In genomic region chr16:85767569-85767968, GRCh38 we compare ENCODE assay signal across 10 cellular contexts. TPM values are rescaled to one million over a fixed set of nuclear protein-coding genes. Genes with fewer than 3 reads are reported as not detected.
DNase-seq lines count a peak whose midpoint lies in the region; ATAC-seq and FAIRE-seq lines count a peak whose summit lies in the region.
"Had no signal": no experiment of that assay in that cellular context is flagged by ENCODE, and none has a peak within 500 bp of the region (broad histone marks: within the 10 kb centered on the region; RNA-seq: fewer than 3 reads in every experiment).

No MANE protein-coding gene starts in this region.

- 46 to 68% (median 58%) methylated on average over 7 of the region's 7 CpGs for WGBS in small intestine, 3 donors

- H3K27me3 ChIP-seq in ACC112 (ENCODE audit: insufficient read depth, low read length), result no peaks in the 10 kb centered on the region
- no peaks in the 10 kb centered on the region for H3K27me3 ChIP-seq in small intestine (ENCODE audit: control insufficient read depth in 2 of 2, insufficient read depth in 2 of 2, low read length in 2 of 2)

- no peaks in the 10 kb centered on the region for H3K36me3 ChIP-seq in ACC112 (ENCODE audit: insufficient read depth, low read length)
- H3K36me3 ChIP-seq in small intestine (ENCODE audit: control insufficient read depth in 2 of 2, insufficient read depth in 2 of 2, low read length in 2 of 2), result no peaks in the 10 kb centered on the region

- peak; percentile 95 for DNase-seq in HTR-8/SVneo (ENCODE audit: insufficient read length, low spot score)
- peak; percentile 82 for DNase-seq in amniotic epithelial cell (ENCODE audit: low read depth)
- DNase-seq in islet precursor cell, result peak; percentile 81
- DNase-seq in small intestine, result no peak
- DNase-seq in GM19240 (ENCODE audit: insufficient read length, low spot score), result no peak
- DNase-seq: C1 segment of cervical spinal cord, psoas muscle had no signal

- H3K4me1 ChIP-seq in ACC112 (ENCODE audit: control insufficient read depth, insufficient read depth, low read length, unreplicated experiment), result peaks cover 15% of the 10 kb centered on the region
- H3K4me1 ChIP-seq in small intestine (ENCODE audit: control insufficient read depth in 2 of 2, insufficient read depth in 1 of 2, low read depth in 1 of 2, low read length in 1 of 2), result no peaks in the 10 kb centered on the region
- H3K4me1 ChIP-seq: psoas muscle had no signal

- FAIRE-seq in HTR-8/SVneo (lab: Jason Lieb, UNC), result peak; percentile 93
- no peak for FAIRE-seq in small intestine (lab: Jason Lieb, UNC)

- peak overlapping the region; percentile 69 for H3K27ac ChIP-seq in ACC112 (ENCODE audit: low read depth, low read length)
- H3K27ac ChIP-seq in small intestine (ENCODE audit: low read depth in 1 of 2, low read length in 1 of 2), result no peak overlapping the region
- H3K27ac ChIP-seq: psoas muscle had no signal

- no peak overlapping the region for H3K4me3 ChIP-seq in ACC112 (ENCODE audit: low read depth, low read length)
- no peak overlapping the region for H3K4me3 ChIP-seq in small intestine (ENCODE audit: low read depth in 1 of 2, low read length in 2 of 2)
- H3K4me3 ChIP-seq: psoas muscle had no signal

- H3K9me3 ChIP-seq in small intestine (ENCODE audit: control insufficient read depth, low read depth), result no peaks in the 10 kb centered on the region
- H3K9me3 ChIP-seq: psoas muscle had no signal

- no peaks in the 10 kb centered on the region for H3K79me2 ChIP-seq in ACC112 (ENCODE audit: control insufficient read depth, insufficient read depth, low read length, unreplicated experiment)

- no peak for ATAC-seq in HG03521 (IDR thresholded peaks at IDR 0.05; ENCODE audit: unreplicated experiment)
- ATAC-seq in GM19452 (IDR thresholded peaks at IDR 0.05; ENCODE audit: unreplicated experiment), result no peak

- H2AFZ ChIP-seq in ACC112 (ENCODE audit: low read length, unreplicated experiment), result no peak overlapping the region

RNA-seq across cellular contexts. Expression of gene C16orf74, which starts 16.7 kb away (rescaled TPM):
- 1 to 10 TPM in 2 of 3 donors, not detected in 1; 1.2 to 4.9 TPM for polyA plus RNA-seq in small intestine

RNA-seq across cellular contexts. Expression of gene EMC8, which starts 31.8 kb away (rescaled TPM):
- polyA plus RNA-seq in small intestine, result 10 to 100 TPM; 16.2 to 21.2 (median 19.2) TPM

RNA-seq across cellular contexts. Expression of gene COX4I1, which starts 31.9 kb away (rescaled TPM):
- 1,000 to 10,000 TPM; 1,503 to 2,645 (median 2,330) TPM for polyA plus RNA-seq in small intestine

Comparison
In these comparisons a context has a peak if more than half of its experiments do, and no peak if none do; other contexts are left out.
1. DNase-seq: peak in HTR-8/SVneo (single experiment), amniotic epithelial cell (single experiment) and islet precursor cell (single experiment); none in small intestine (single experiment) and GM19240 (single experiment).